ENCODE assay signal across 11 cellular contexts in genomic region chr2:220504890-220505564, GRCh38.
DNase-seq lines count a peak whose midpoint lies in the region; ATAC-seq and TF ChIP-seq lines count a peak whose summit lies in the region.
"Had no signal": no experiment of that assay in that cellular context is flagged by ENCODE, and none has a peak within 500 bp of the region (broad histone marks: within the 10 kb centered on the region; RNA-seq: fewer than 3 reads in every experiment).

No MANE protein-coding gene starts in this region.

- 45% methylated on average over 2 of the region's 2 CpGs for WGBS in esophagus muscularis mucosa

- ATAC-seq in HG03045 (IDR thresholded peaks at IDR 0.05; ENCODE audit: unreplicated experiment), result no peak
- no peak for ATAC-seq in GM21528 (IDR thresholded peaks at IDR 0.05; ENCODE audit: low FRiP score, unreplicated experiment)

- H3K36me3 ChIP-seq in iPS-20b (ENCODE audit: insufficient read depth, low read depth, low read length), result no peaks in the 10 kb centered on the region
- no peaks in the 10 kb centered on the region for H3K36me3 ChIP-seq in esophagus muscularis mucosa

- CTCF ChIA-PET in Calu3 (lab: Charles Lee), result interaction anchor here (0.7 kb wide), 1 partner anchor 11 kb away, joined by 3 read pairs; no protein-coding TSS in a partner anchor

- H3K4me1 Mint-ChIP-seq in Calu3 (ENCODE audit: low read depth, unreplicated experiment), result peaks cover 13% of the 10 kb centered on the region
- H3K4me1 Mint-ChIP-seq: CD4-positive, alpha-beta memory T cell had no signal

- H3K36me3 Mint-ChIP-seq in Calu3 (ENCODE audit: insufficient read depth, unreplicated experiment), result no peaks in the 10 kb centered on the region
- H3K36me3 Mint-ChIP-seq: CD4-positive, alpha-beta memory T cell had no signal

- H3K9me3 ChIP-seq in iPS-20b (ENCODE audit: insufficient read depth, low read depth, low read length) (no peaks in the 10 kb centered on the region), esophagus muscularis mucosa (no peaks in the 10 kb centered on the region)

- no TSS peak for BruUV-seq in Calu3 (replicated peaks; lab: Mats Ljungman, UMichigan)

- no peaks in the 10 kb centered on the region for H3K27me3 ChIP-seq in iPS-20b (ENCODE audit: insufficient read depth, low read length)
- no peaks in the 10 kb centered on the region for H3K27me3 ChIP-seq in esophagus muscularis mucosa
- H3K27me3 ChIP-seq: dorsolateral prefrontal cortex had no signal

- peak; percentile 18 for DNase-seq in Calu3
- peak; percentile 52 to 93 (median 75) for DNase-seq in NCI-H1417 (lab: John Stamatoyannopoulos, UW)
- DNase-seq in SW480 (ENCODE audit: low spot score), result peak; percentile 17
- no peak for DNase-seq in esophagus muscularis mucosa (ENCODE audit: extremely low spot score)
- DNase-seq in stimulated activated CD8-positive, alpha-beta memory T cell treated with anti-CD3 and anti-CD28 coated beads, Interleukin-4, amount 100 ng/mL, for 48 hours, result no peak
- DNase-seq: activated CD8-positive, alpha-beta memory T cell treated with anti-CD3 and anti-CD28 coated beads for 24 hours; CD4-positive, alpha-beta memory T cell; dorsolateral prefrontal cortex had no signal

- intact Hi-C loops in Calu3 (cut with micrococcal nuclease; ENCODE audit: unreplicated experiment), result no loop called here
- intact Hi-C loops in esophagus muscularis mucosa (cut with DNase I), result no loop called here

- TF ChIP-seq CTCF in Calu3 (IDR thresholded peaks at IDR 0.05; ENCODE audit: unreplicated experiment) (no peak), esophagus muscularis mucosa (IDR thresholded peaks at IDR 0.05) (no peak)

- peak overlapping the region; percentile 68; the same call in 1 of the 2 replicates for H3K9ac ChIP-seq in iPS-20b (ENCODE audit: low read depth, low read length)

- H3K9me3 Mint-ChIP-seq in Calu3 (ENCODE audit: low read depth, unreplicated experiment), result peaks cover 2% of the 10 kb centered on the region

- H3K27ac ChIP-seq in iPS-20b (ENCODE audit: low read length), result peak overlapping the region; percentile 76
- H3K27ac ChIP-seq in esophagus muscularis mucosa (replicated peaks in 1 of 4), result no peak overlapping the region

- peak overlapping the region; percentile 41 for H3K27ac Mint-ChIP-seq in Calu3 (ENCODE audit: unreplicated experiment)
- H3K27ac Mint-ChIP-seq: CD4-positive, alpha-beta memory T cell had no signal

- H3K4me1 ChIP-seq in iPS-20b (ENCODE audit: insufficient read depth, low read length) (peaks cover 28% of the 10 kb centered on the region), esophagus muscularis mucosa (peaks cover 0 to 10% (median 4%) of the 10 kb centered on the region in 4 donors)

- TF ChIP-seq POLR2A in esophagus muscularis mucosa (IDR thresholded peaks at IDR 0.05; ENCODE audit: low read depth), result no peak

- H3K4me3 ChIP-seq in iPS-20b (ENCODE audit: low read length) (no peak overlapping the region), esophagus muscularis mucosa (no peak overlapping the region)
- H3K4me3 ChIP-seq: dorsolateral prefrontal cortex had no signal

- TF ChIP-seq EP300 in esophagus muscularis mucosa (IDR thresholded peaks at IDR 0.05), result no peak

- no peaks in the 10 kb centered on the region for H3K27me3 Mint-ChIP-seq in Calu3 (ENCODE audit: unreplicated experiment)

- H3K4me3 Mint-ChIP-seq in Calu3 (ENCODE audit: low read depth, unreplicated experiment), result no peak overlapping the region
- H3K4me3 Mint-ChIP-seq: CD4-positive, alpha-beta memory T cell had no signal

Comparison
In these comparisons a context has a peak if more than half of its experiments do, and no peak if none do; other contexts are left out.
1. DNase-seq: peak in Calu3 (single experiment), NCI-H1417 (3 of 3) and SW480 (single experiment); none in esophagus muscularis mucosa (single experiment) and stimulated activated CD8-positive, alpha-beta memory T cell treated with anti-CD3 and anti-CD28 coated beads, Interleukin-4, amount 100 ng/mL, for 48 hours (single experiment).